In the genomic region with DNA sequence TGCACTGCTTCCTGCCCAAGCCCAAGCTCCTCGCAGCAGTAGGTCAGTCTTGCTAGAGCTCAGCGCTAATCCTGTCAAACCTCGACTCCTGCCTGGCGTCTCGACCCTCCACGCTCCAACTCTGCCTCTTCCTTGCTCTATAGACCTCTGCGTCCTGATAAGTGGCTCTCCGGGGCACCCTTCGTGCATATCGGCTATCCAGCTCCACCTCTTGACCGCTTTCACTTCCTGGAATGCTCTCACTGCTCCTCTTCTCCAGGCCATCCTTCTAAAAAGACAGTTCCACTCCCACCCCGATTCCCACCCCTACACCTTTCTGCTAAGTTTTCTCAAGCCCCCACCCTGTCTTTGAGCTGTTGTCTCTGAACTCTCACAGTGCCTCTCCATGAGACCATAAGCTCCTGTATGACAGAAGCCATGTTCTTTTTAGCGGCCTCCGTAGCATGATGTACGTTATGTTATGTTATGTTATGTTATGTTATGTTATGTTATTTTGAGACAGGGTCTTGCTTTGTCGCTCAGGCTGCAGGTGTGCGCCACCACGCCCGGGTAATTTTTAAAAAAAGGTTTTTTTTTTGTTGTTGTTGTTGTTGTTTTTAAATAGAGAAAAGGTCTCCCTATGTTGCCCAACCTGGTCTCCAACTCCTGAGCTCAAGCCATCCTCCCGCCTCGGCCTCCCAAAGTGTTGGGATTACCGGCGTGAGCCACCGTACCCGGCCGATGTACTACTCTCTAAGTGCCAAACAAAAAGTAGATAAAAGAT, we compare ENCODE assay signal across 8 cellular contexts. TPM values are rescaled to one million over a fixed set of nuclear protein-coding genes. Genes with fewer than 3 reads are reported as not detected.
DNase-seq lines count a peak whose midpoint lies in the region; ATAC-seq and TF ChIP-seq lines count a peak whose summit lies in the region.

No MANE protein-coding gene starts in this region.

- ATAC-seq in GM23338, result no peak

- WGBS in mesendoderm (ENCODE audit: extremely low coverage, insufficient coverage, low lambda C conversion rate), result no CpG with 5 or more reads among the region's 26 CpGs
- 22% methylated on average over 26 of the region's 26 CpGs for WGBS in urinary bladder

- peak overlapping the region; percentile 95 for H3K56ac ChIP-seq in mesendoderm (ENCODE audit: low read length)

- no peak overlapping the region for H4K5ac ChIP-seq in mesendoderm (ENCODE audit: low read length)

- TSS peak; percentile 42 for BruUV-seq in PC-9 (replicated peaks; lab: Mats Ljungman, UMichigan)

- H3K4ac ChIP-seq in mesendoderm (ENCODE audit: low read depth, low read length), result no peak overlapping the region

- H3F3A ChIP-seq in GM23338 (replicated peaks; ENCODE audit: low read depth), result peaks cover 16% of the 10 kb centered on the region
- H3F3A ChIP-seq in PC-9 (ENCODE audit: insufficient read depth, low read depth), result peaks cover 38% of the 10 kb centered on the region

- H2BK5ac ChIP-seq in mesendoderm (ENCODE audit: low read length), result no peak overlapping the region

- TF ChIP-seq CTCF in GM23338 (conservative IDR thresholded peaks at IDR 0.05; ENCODE audit: low read depth in 2 of 2) (0 out of 4 replicates have a peak, but pooled peaks of 1 of the 2 experiments have one; percentile 12), PC-9 (conservative IDR thresholded peaks at IDR 0.05) (no peak), coronary artery (IDR thresholded peaks at IDR 0.05) (no peak)

- peaks cover 2% of the 10 kb centered on the region; the same call in 1 of the 3 replicates for H3K9me3 Mint-ChIP-seq in GM23338

- peak overlapping the region; percentile 81 to 91 (median 86) for H3K27ac ChIP-seq in BLaER1 treated with 17β-estradiol and CSF1 and Interleukin-3, amounts not matched to agents 10 nM and 100 nM
- peak overlapping the region; percentile 69 for H3K27ac ChIP-seq in GM23338 (ENCODE audit: low read depth)
- peak overlapping the region; percentile 55 for H3K27ac ChIP-seq in PC-9
- peak overlapping the region; percentile 91 to 97 for H3K27ac ChIP-seq in coronary artery
- H3K27ac ChIP-seq in mesendoderm (ENCODE audit: low read depth, low read length), result peak overlapping the region; percentile 4
- H3K27ac ChIP-seq in urinary bladder (ENCODE audit: low read depth), result peak overlapping the region; percentile 89

- H3K9ac ChIP-seq in BLaER1 treated with 17β-estradiol and CSF1 and Interleukin-3, amounts not matched to agents 10 nM and 100 nM, result peak overlapping the region; percentile 83 to 93 (median 91)
- peak overlapping the region; percentile 92 for H3K9ac ChIP-seq in mesendoderm (ENCODE audit: low read length)

- peaks cover 31% of the 10 kb centered on the region for H3K79me2 ChIP-seq in GM23338 (replicated peaks; ENCODE audit: insufficient read depth)
- peaks cover 51% of the 10 kb centered on the region for H3K79me2 ChIP-seq in PC-9 (ENCODE audit: low read depth)
- peaks cover 5% of the 10 kb centered on the region for H3K79me2 ChIP-seq in mesendoderm (ENCODE audit: control insufficient read depth, insufficient read depth, low read length)

- POLR2A ChIA-PET in PC-9 (lab: Charles Lee; ENCODE audit: unreplicated experiment), result interaction anchor here (0.5 to 1.9 kb wide), 7 partner anchors 15 to 1956 kb away, joined by 3 to 10 read pairs (median 4); a partner anchor contains a TSS

- no peak overlapping the region for H2AK5ac ChIP-seq in mesendoderm (ENCODE audit: low read length)

- peak overlapping the region; percentile 74 to 95 (median 91) for H3K4me2 ChIP-seq in BLaER1 treated with 17β-estradiol and CSF1 and Interleukin-3, amounts not matched to agents 10 nM and 100 nM
- H3K4me2 ChIP-seq in GM23338 (peak overlapping the region; percentile 73), PC-9 (peak overlapping the region; percentile 74), mesendoderm (ENCODE audit: low read length) (peak overlapping the region; percentile 81)

- peaks cover 2% of the 10 kb centered on the region for H3K79me1 ChIP-seq in mesendoderm (ENCODE audit: low read length)

- CTCF ChIA-PET in PC-9 (lab: Charles Lee), result interaction anchor here (0.6 to 4.1 kb wide), 9 partner anchors 11 to 320 kb away, joined by 3 to 21 read pairs (median 4); a partner anchor contains a TSS

- no peak overlapping the region for H4K8ac ChIP-seq in mesendoderm (ENCODE audit: low read depth, low read length)

- no peak overlapping the region for H3K23ac ChIP-seq in mesendoderm (ENCODE audit: low read length)

- H3K27me3 Mint-ChIP-seq in GM23338 (ENCODE audit: insufficient read depth, low read depth, poor library complexity), result peaks cover 4% of the 10 kb centered on the region

- H3K27me3 ChIP-seq in BLaER1 treated with 17β-estradiol and CSF1 and Interleukin-3, amounts not matched to agents 10 nM and 100 nM, result no peaks in the 10 kb centered on the region
- no peaks in the 10 kb centered on the region for H3K27me3 ChIP-seq in GM23338 (ENCODE audit: insufficient read depth)
- no peaks in the 10 kb centered on the region for H3K27me3 ChIP-seq in PC-9 (ENCODE audit: insufficient read depth, low read depth)
- no peaks in the 10 kb centered on the region for H3K27me3 ChIP-seq in mesendoderm (ENCODE audit: insufficient read depth, low read length, poor library complexity)

- intact Hi-C loops in PC-9 (cut with micrococcal nuclease; ENCODE audit: unreplicated experiment), result no loop called here

- peaks cover 18 to 59% (median 40%) of the 10 kb centered on the region in 11 experiments; a peak in 16 of 22 replicates for H4K20me1 ChIP-seq in BLaER1 treated with 17β-estradiol and CSF1 and Interleukin-3, amounts not matched to agents 10 nM and 100 nM
- no peaks in the 10 kb centered on the region for H4K20me1 ChIP-seq in GM23338 (replicated peaks; ENCODE audit: insufficient read depth)
- peaks cover 29% of the 10 kb centered on the region for H4K20me1 ChIP-seq in PC-9 (ENCODE audit: insufficient read depth)

- no peak overlapping the region for H3K18ac ChIP-seq in mesendoderm (ENCODE audit: low read length)

- peak overlapping the region; percentile 76 to 94 (median 89) for H3K4me3 ChIP-seq in BLaER1 treated with 17β-estradiol and CSF1 and Interleukin-3, amounts not matched to agents 10 nM and 100 nM
- H3K4me3 ChIP-seq in GM23338, result peak overlapping the region; percentile 69
- H3K4me3 ChIP-seq in PC-9, result peak overlapping the region; percentile 74
- H3K4me3 ChIP-seq in coronary artery, result peak overlapping the region; percentile 80
- H3K4me3 ChIP-seq in mesendoderm (ENCODE audit: low read length), result peak overlapping the region; percentile 66
- peak overlapping the region; percentile 54 for H3K4me3 ChIP-seq in urinary bladder (ENCODE audit: low read depth, low read length)

- peaks cover 3% of the 10 kb centered on the region; the same call in 2 of the 3 replicates for H3K36me3 Mint-ChIP-seq in GM23338 (ENCODE audit: low read depth)

- peaks cover 53 to 57% (median 55%) of the 10 kb centered on the region in 10 experiments for H3K4me1 ChIP-seq in BLaER1 treated with 17β-estradiol and CSF1 and Interleukin-3, amounts not matched to agents 10 nM and 100 nM
- H3K4me1 ChIP-seq in GM23338 (ENCODE audit: insufficient read depth) (peaks cover 12% of the 10 kb centered on the region; the same call in 1 of the 2 replicates), PC-9 (replicated peaks; ENCODE audit: insufficient read depth) (peaks cover 43% of the 10 kb centered on the region), mesendoderm (ENCODE audit: control insufficient read depth, low read depth, low read length) (peaks cover 8% of the 10 kb centered on the region), urinary bladder (ENCODE audit: insufficient read depth) (no peaks in the 10 kb centered on the region)

- no peak overlapping the region for H2BK15ac ChIP-seq in mesendoderm (replicated peaks; ENCODE audit: low read depth)

- peak overlapping the region; percentile 97 for H3K27ac Mint-ChIP-seq in GM23338

- H3K36me3 ChIP-seq in BLaER1 treated with 17β-estradiol and CSF1 and Interleukin-3, amounts not matched to agents 10 nM and 100 nM, result peaks cover 19 to 41% (median 23%) of the 10 kb centered on the region in 11 experiments
- H3K36me3 ChIP-seq in GM23338 (ENCODE audit: insufficient read depth) (no peaks in the 10 kb centered on the region), PC-9 (ENCODE audit: low read depth) (peaks cover 3% of the 10 kb centered on the region), mesendoderm (ENCODE audit: control insufficient read depth, insufficient read depth, low read length) (no peaks in the 10 kb centered on the region), urinary bladder (ENCODE audit: insufficient read depth) (no peaks in the 10 kb centered on the region)

- peak overlapping the region; percentile 57 for H2AFZ ChIP-seq in GM23338
- H2AFZ ChIP-seq in PC-9, result peak overlapping the region; percentile 85

- peaks cover 24% of the 10 kb centered on the region for H3K4me1 Mint-ChIP-seq in GM23338

- H2BK120ac ChIP-seq in mesendoderm (ENCODE audit: low read depth, low read length), result no peak overlapping the region

- DNase-seq in GM23338 (ENCODE audit: low spot score) (no peak), PC-9 (peak in 1 of 2 experiments; percentile 53), coronary artery (ENCODE audit: low spot score) (no peak), mesendoderm (peak; percentile 86), SKM-1 (lab: John Stamatoyannopoulos, UW; ENCODE audit: unreplicated experiment) (no peak), HT-29 (ENCODE audit: low spot score) (no peak)

- peak overlapping the region; percentile 97 for H3K4me3 Mint-ChIP-seq in GM23338

- H3K9me3 ChIP-seq in BLaER1 treated with 17β-estradiol and CSF1 and Interleukin-3, amounts not matched to agents 10 nM and 100 nM (replicated peaks in 1 of 11), result no peaks in the 10 kb centered on the region
- H3K9me3 ChIP-seq in PC-9 (ENCODE audit: insufficient read depth, low read depth), result no peaks in the 10 kb centered on the region

- H3K9me2 ChIP-seq in GM23338 (ENCODE audit: insufficient read depth) (no peaks in the 10 kb centered on the region), PC-9 (ENCODE audit: insufficient read depth) (no peaks in the 10 kb centered on the region)

RNA-seq across cellular contexts. Expression of a gene that starts 0.6 kb away (rescaled TPM):
- total RNA-seq in GM23338 (2014; rRNA removed; shearing (Covaris generic)), result 27.8 and 43.7 TPM in 2 replicates
- polyA plus RNA-seq in GM23338 (2016; fragmentation: Nextera tagmentation; extraction: Ambion mirVana), result 73.0 and 73.5 TPM in 2 replicates
- total RNA-seq in PC-9 (2021), result 53.9 and 76.1 TPM in 2 replicates
- polyA plus RNA-seq in mesendoderm (2013, experiment 1 of 2), result 64.1 TPM
- 58.6 TPM for polyA plus RNA-seq in mesendoderm (2013, experiment 2 of 2)
- total RNA-seq in urinary bladder, result 30.5 TPM
- 135 TPM for polyA plus RNA-seq in urinary bladder
- 85.6 and 98.6 TPM in 2 replicates for total RNA-seq in HT-29 (2014; rRNA removed; shearing (Covaris generic))

RNA-seq across cellular contexts. Expression of a gene that starts 8.8 kb away (rescaled TPM):
- total RNA-seq in GM23338 (2014; rRNA removed; shearing (Covaris generic)), result 0.23 and 0.45 TPM in 2 replicates
- 0.17 and 0.36 TPM in 2 replicates for polyA plus RNA-seq in GM23338 (2016; fragmentation: Nextera tagmentation; extraction: Ambion mirVana)
- total RNA-seq in PC-9 (2021), result 0.24 and 1.0 TPM in 2 replicates
- 0.27 TPM for polyA plus RNA-seq in mesendoderm (2013, experiment 1 of 2)
- polyA plus RNA-seq in mesendoderm (2013, experiment 2 of 2), result 0.24 TPM
- 2.2 TPM for total RNA-seq in urinary bladder
- 16.0 TPM for polyA plus RNA-seq in urinary bladder
- 8.0 and 9.5 TPM in 2 replicates for total RNA-seq in HT-29 (2014; rRNA removed; shearing (Covaris generic))

RNA-seq across cellular contexts. Expression of a gene that starts 27.5 kb away (rescaled TPM):
- total RNA-seq in GM23338 (2014; rRNA removed; shearing (Covaris generic)), result 276 and 287 TPM in 2 replicates
- polyA plus RNA-seq in GM23338 (2016; fragmentation: Nextera tagmentation; extraction: Ambion mirVana) (124 and 145 TPM in 2 replicates), urinary bladder (31.2 TPM)
- total RNA-seq in PC-9 (2021) (48.8 and 66.7 TPM in 2 replicates), urinary bladder (30.2 TPM)
- 94.9 TPM for polyA plus RNA-seq in mesendoderm (2013, experiment 1 of 2)
- 97.5 TPM for polyA plus RNA-seq in mesendoderm (2013, experiment 2 of 2)
- total RNA-seq in HT-29 (2014; rRNA removed; shearing (Covaris generic)), result 74.8 and 90.4 TPM in 2 replicates

RNA-seq across cellular contexts. Expression of a gene that starts 54.5 kb away (rescaled TPM):
- total RNA-seq in GM23338 (2014; rRNA removed; shearing (Covaris generic)), result 50.2 and 56.5 TPM in 2 replicates
- polyA plus RNA-seq in GM23338 (2016; fragmentation: Nextera tagmentation; extraction: Ambion mirVana), result 42.7 and 45.4 TPM in 2 replicates
- 33.0 and 41.7 TPM in 2 replicates for total RNA-seq in PC-9 (2021)
- polyA plus RNA-seq in mesendoderm (2013, experiment 1 of 2), result 37.5 TPM
- polyA plus RNA-seq in mesendoderm (2013, experiment 2 of 2), result 35.9 TPM
- 51.0 TPM for total RNA-seq in urinary bladder
- 44.7 TPM for polyA plus RNA-seq in urinary bladder
- 13.9 and 20.5 TPM in 2 replicates for total RNA-seq in HT-29 (2014; rRNA removed; shearing (Covaris generic))

RNA-seq across cellular contexts. Expression of a gene that starts 55.2 kb away (rescaled TPM):
- 1.5 and 1.6 TPM in 2 replicates for total RNA-seq in GM23338 (2014; rRNA removed; shearing (Covaris generic))
- 0.47 and 0.76 TPM in 2 replicates for polyA plus RNA-seq in GM23338 (2016; fragmentation: Nextera tagmentation; extraction: Ambion mirVana)
- 3.5 and 4.5 TPM in 2 replicates for total RNA-seq in PC-9 (2021)
- polyA plus RNA-seq in mesendoderm (2013, experiment 1 of 2), result 0.59 TPM
- 0.73 TPM for polyA plus RNA-seq in mesendoderm (2013, experiment 2 of 2)
- total RNA-seq in urinary bladder, result 2.7 TPM
- polyA plus RNA-seq in urinary bladder, result 5.4 TPM
- total RNA-seq in HT-29 (2014; rRNA removed; shearing (Covaris generic)), result 6.7 and 7.0 TPM in 2 replicates

Comparison
In these comparisons a context has a peak if more than half of its experiments do, and no peak if none do; other contexts are left out.
1. H3K27ac ChIP-seq: peak in every context shown above with its lines; median percentile 94 in coronary artery; 89 in urinary bladder; 86 in BLaER1 treated with 17β-estradiol and CSF1 and Interleukin-3, amounts not matched to agents 10 nM and 100 nM; 69 in GM23338; 55 in PC-9; 4 in mesendoderm.